15 cellular contexts compared by ENCODE assay signal in genomic region chr10:11589738-11590137, GRCh38. TPM values are rescaled to one million over a fixed set of nuclear protein-coding genes. Genes with fewer than 3 reads are reported as not detected.
A peak's percentile ranks its signal among the peaks of the same experiment; 100 is the strongest.
DNase-seq lines count a peak whose midpoint lies in the region; ATAC-seq and TF ChIP-seq lines count a peak whose summit lies in the region.
"Had no signal": no experiment of that assay in that cellular context is flagged by ENCODE, and none has a peak within 500 bp of the region (broad histone marks: within the 10 kb centered on the region; RNA-seq: fewer than 3 reads in every experiment).

No MANE protein-coding gene starts in this region.

- H2AFZ ChIP-seq in GM23338: no peak overlapping the region
- H2AFZ ChIP-seq in neural progenitor cell (replicated peaks): no peak overlapping the region

- H3K4me1 ChIP-seq in left ventricle myocardium inferior: peaks cover 23% of the 10 kb centered on the region
- peaks cover 17% of the 10 kb centered on the region for H3K4me1 ChIP-seq in GM23338 (ENCODE audit: insufficient read depth)
- peaks cover 20% of the 10 kb centered on the region for H3K4me1 ChIP-seq in neural progenitor cell
- H3K4me1 ChIP-seq: BE2C had no signal

- H3K9me3 Mint-ChIP-seq in GM23338 (peaks cover 6% of the 10 kb centered on the region), neural progenitor cell (peaks cover 18% of the 10 kb centered on the region)

- 0 out of 2 replicates have a peak overlapping the region, but pooled peaks have one; percentile 9 for H3K4me2 ChIP-seq in GM23338
- H3K4me2 ChIP-seq in neural progenitor cell: no peak overlapping the region

- H3K27ac ChIP-seq in left ventricle myocardium inferior (replicated peaks) (no peak overlapping the region), GM23338 (ENCODE audit: low read depth) (no peak overlapping the region), neural progenitor cell (peak overlapping the region; percentile 10)
- H3K27ac ChIP-seq: C4-2B had no signal

- no peak overlapping the region for H3K27ac Mint-ChIP-seq in GM23338
- peak overlapping the region; percentile 24 for H3K27ac Mint-ChIP-seq in T-helper 17 cell
- H3K27ac Mint-ChIP-seq in neural progenitor cell: no peak overlapping the region
- H3K27ac Mint-ChIP-seq: CD4-positive, alpha-beta memory T cell had no signal

- H3K79me2 ChIP-seq in GM23338 (replicated peaks; ENCODE audit: insufficient read depth) (peaks cover 99% of the 10 kb centered on the region), neural progenitor cell (ENCODE audit: low read depth) (peaks cover 100% of the 10 kb centered on the region)

- H3K27me3 ChIP-seq in left ventricle myocardium inferior (ENCODE audit: low read depth): no peaks in the 10 kb centered on the region
- no peaks in the 10 kb centered on the region for H3K27me3 ChIP-seq in GM23338 (ENCODE audit: insufficient read depth)
- no peaks in the 10 kb centered on the region for H3K27me3 ChIP-seq in neural progenitor cell
- H3K27me3 ChIP-seq: BE2C had no signal

- ATAC-seq in left cardiac atrium (no peak), GM23338 (no peak), T-helper 17 cell (no peak), GM18861 (IDR thresholded peaks at IDR 0.05; ENCODE audit: unreplicated experiment) (no peak)

- peaks cover 39% of the 10 kb centered on the region for H3K4me1 Mint-ChIP-seq in GM23338
- H3K4me1 Mint-ChIP-seq in T-helper 17 cell: peaks cover 8% of the 10 kb centered on the region
- H3K4me1 Mint-ChIP-seq in neural progenitor cell: no peaks in the 10 kb centered on the region

- DNase-seq in left ventricle myocardium inferior (no peak), left cardiac atrium (no peak), GM23338 (ENCODE audit: low spot score) (no peak), T-helper 17 cell (no peak), neural progenitor cell (ENCODE audit: low spot score) (no peak), SW 1271 (lab: John Stamatoyannopoulos, UW) (no peak), hypothalamus (lab: John Stamatoyannopoulos, UW) (no peak)
- DNase-seq: BE2C; CD4-positive, alpha-beta memory T cell; COR-L47; DND-41; GDM1; H9 had no signal

- H3K4me3 Mint-ChIP-seq in GM23338: no peak overlapping the region
- no peak overlapping the region for H3K4me3 Mint-ChIP-seq in T-helper 17 cell
- H3K4me3 Mint-ChIP-seq in neural progenitor cell: no peak overlapping the region
- H3K4me3 Mint-ChIP-seq: CD4-positive, alpha-beta memory T cell; H9 had no signal

- intact Hi-C loops in left ventricle myocardium inferior (cut with micrococcal nuclease) (no loop called here), left cardiac atrium (cut with DNase I) (no loop called here)

- no peak for TF ChIP-seq CTCF in left ventricle myocardium inferior (IDR thresholded peaks at IDR 0.05; ENCODE audit: borderline replicate concordance)
- TF ChIP-seq CTCF in GM23338 (conservative IDR thresholded peaks at IDR 0.05; ENCODE audit: low read depth in 2 of 2): no peak
- no peak for TF ChIP-seq CTCF in neural progenitor cell (IDR thresholded peaks at IDR 0.05)

- H3K4me3 ChIP-seq in left ventricle myocardium inferior (peak overlapping the region; percentile 3), GM23338 (no peak overlapping the region), neural progenitor cell (no peak overlapping the region)

- peaks cover 17% of the 10 kb centered on the region for H3K36me3 Mint-ChIP-seq in GM23338 (ENCODE audit: low read depth)
- peaks cover 7% of the 10 kb centered on the region for H3K36me3 Mint-ChIP-seq in T-helper 17 cell (ENCODE audit: low read depth)
- H3K36me3 Mint-ChIP-seq in neural progenitor cell: peaks cover 29% of the 10 kb centered on the region

- H3K27me3 Mint-ChIP-seq in GM23338 (ENCODE audit: insufficient read depth, low read depth, poor library complexity) (no peaks in the 10 kb centered on the region), T-helper 17 cell (peaks cover 10% of the 10 kb centered on the region), neural progenitor cell (ENCODE audit: insufficient read depth, low read depth) (no peaks in the 10 kb centered on the region)

- H3K9ac ChIP-seq in neural progenitor cell: no peak overlapping the region

- peaks cover 6% of the 10 kb centered on the region for H3K9me3 ChIP-seq in left ventricle myocardium inferior (replicated peaks)
- peaks cover 2% of the 10 kb centered on the region for H3K9me3 ChIP-seq in T-helper 17 cell (ENCODE audit: control insufficient read depth, low read length, poor library complexity, severe bottlenecking)
- H3K9me3 ChIP-seq in neural progenitor cell (ENCODE audit: low read depth): no peaks in the 10 kb centered on the region
- H3K9me3 ChIP-seq: BE2C had no signal

- H3K9me2 ChIP-seq in GM23338 (ENCODE audit: insufficient read depth): no peaks in the 10 kb centered on the region

- H3F3A ChIP-seq in GM23338 (replicated peaks; ENCODE audit: low read depth) (no peaks in the 10 kb centered on the region), neural progenitor cell (ENCODE audit: low read depth) (no peaks in the 10 kb centered on the region)

- H3K36me3 ChIP-seq in left ventricle myocardium inferior: no peaks in the 10 kb centered on the region
- 0 out of 2 replicates have a peak, but pooled peaks cover 3% of the 10 kb centered on the region for H3K36me3 ChIP-seq in GM23338 (ENCODE audit: insufficient read depth)
- H3K36me3 ChIP-seq in neural progenitor cell: no peaks in the 10 kb centered on the region
- H3K36me3 ChIP-seq: BE2C had no signal

- peaks cover 5% of the 10 kb centered on the region for H4K20me1 ChIP-seq in GM23338 (replicated peaks; ENCODE audit: insufficient read depth)
- H4K20me1 ChIP-seq in neural progenitor cell (ENCODE audit: low read depth): peaks cover 55% of the 10 kb centered on the region

TF ChIP-seq in GM23338, 12 proteins besides CTCF, POLR2A, EP300 and RAD21 (continues in another document):
- TF ChIP-seq ETS1 (IDR thresholded peaks at IDR 0.05) (no peak), ZNF331 (CRISPR knock-in tag; IDR thresholded peaks at IDR 0.05; ENCODE audit: low read depth) (no peak)

RNA-seq across cellular contexts. Expression of gene USP6NL, which starts 21.7 kb away (rescaled TPM):
- total RNA-seq in left ventricle myocardium inferior: 7.9 TPM
- 1 to 10 TPM; 7.9 to 9.2 TPM for total RNA-seq in left cardiac atrium
- 23.0 and 29.7 TPM in 2 replicates for total RNA-seq in GM23338 (2014; rRNA removed; shearing (Covaris generic))
- 6.8 and 8.1 TPM in 2 replicates for polyA plus RNA-seq in GM23338 (2016; fragmentation: Nextera tagmentation; extraction: Ambion mirVana)
- total RNA-seq in T-helper 17 cell: 1 to 10 TPM; 2.5 to 5.6 TPM
- total RNA-seq in neural progenitor cell (ENCODE audit: low replicate concordance): 34.0 and 39.9 TPM in 2 replicates
